19 cellular contexts compared by ENCODE assay signal in genomic region chr2:49796221-49796705, GRCh38.
"Had no signal": no experiment of that assay in that cellular context is flagged by ENCODE, and none has a peak within 500 bp of the region (broad histone marks: within the 10 kb centered on the region; RNA-seq: fewer than 3 reads in every experiment).

No MANE protein-coding gene starts in this region.

- H3K4me3 ChIP-seq: coronary artery, gastrocnemius medialis had no signal

- H3K36me3 ChIP-seq: brain microvascular endothelial cell, gastrocnemius medialis had no signal

- H3K9me3 ChIP-seq: gastrocnemius medialis had no signal

- H3K27me3 ChIP-seq: brain microvascular endothelial cell, gastrocnemius medialis had no signal

- DNase-seq: activated CD4-positive, alpha-beta memory T cell treated with anti-CD3 and anti-CD28 coated beads for 36 hours; activated CD4-positive, alpha-beta T cell treated with anti-CD3 and anti-CD28 coated beads for 4 hours; activated T-cell treated with anti-CD3 and anti-CD28 coated beads for 4 hours; amygdala; brain microvascular endothelial cell; gastrocnemius medialis; head of caudate nucleus; kidney glomerular epithelial cell; posterior cingulate gyrus; retina; stimulated activated CD4-positive, alpha-beta T cell treated with anti-CD3 and anti-CD28 coated beads, Interleukin-12 subunit alpha, Interleukin-12 subunit beta, amount 100 ng/mL, for 4 hours; stimulated activated CD4-positive, alpha-beta T cell treated with anti-CD3 and anti-CD28 coated beads, Interleukin-1b, Interleukin-23, amount 100 ng/mL, for 48 hours; stimulated activated CD8-positive, alpha-beta memory T cell treated with anti-CD3 and anti-CD28 coated beads, Interleukin-4, amount 100 ng/mL, for 48 hours; stimulated activated naive CD4-positive, alpha-beta T cell; T-cell had no signal

- H3K27ac ChIP-seq: brain microvascular endothelial cell, coronary artery, gastrocnemius medialis had no signal

- ATAC-seq: esophagus mucosa; gastrocnemius medialis; natural killer cell treated with Interleukin-12 subunit alpha and Interleukin-12 subunit beta and Interleukin-15 and Interleukin-18, amount 100 ng/mL, for 72 hours; T-cell; WTC11 had no signal

- H3K4me1 ChIP-seq: gastrocnemius medialis had no signal
